Comparison of ENCODE assay signal across 12 cellular contexts in the genomic region with DNA sequence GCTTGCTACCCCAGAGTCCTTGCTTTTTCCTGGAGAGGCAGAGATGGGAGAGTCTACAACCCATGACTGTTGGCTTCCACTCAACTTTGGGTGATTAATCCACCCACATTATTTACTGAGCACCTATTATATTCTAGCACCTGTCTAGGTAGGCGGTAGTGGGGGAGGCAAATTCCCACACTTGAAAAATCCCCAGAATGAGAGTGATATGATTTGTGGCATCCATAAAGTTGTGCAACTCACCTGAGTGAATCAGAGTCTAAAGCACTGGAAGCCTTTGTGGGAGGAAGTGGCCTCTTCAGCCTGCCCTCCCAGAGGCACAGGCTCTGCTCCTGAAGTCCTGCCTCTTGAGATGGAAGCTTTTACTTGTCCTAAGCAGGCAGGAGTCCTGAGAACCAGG. TPM values are rescaled to one million over a fixed set of nuclear protein-coding genes. Genes with fewer than 3 reads are reported as not detected.
DNase-seq lines count a peak whose midpoint lies in the region; ATAC-seq, FAIRE-seq and TF ChIP-seq lines count a peak whose summit lies in the region.
"Had no signal": no experiment of that assay in that cellular context is flagged by ENCODE, and none has a peak within 500 bp of the region (broad histone marks: within the 10 kb centered on the region; RNA-seq: fewer than 3 reads in every experiment).

No MANE protein-coding gene starts in this region.

- H3K4me3 ChIP-seq in RWPE2 (ENCODE audit: severe bottlenecking) (no peak overlapping the region), keratinocyte (ENCODE audit: control insufficient read depth in 2 of 3, extremely low read depth in 1 of 3, insufficient read depth in 2 of 3, low read depth in 1 of 3, low read length in 3 of 3) (no peak overlapping the region)

- DNase-seq in stimulated activated CD4-positive, alpha-beta T cell treated with anti-CD3 and anti-CD28 coated beads, Interleukin-2, amount 100 ng/mL, for 4 hours (ENCODE audit: low read depth): peak; percentile 17
- no peak for DNase-seq in stimulated activated CD4-positive, alpha-beta T cell treated with anti-CD3 and anti-CD28 coated beads, Interleukin-4, amount 100 ng/mL, for 1 hour
- no peak for DNase-seq in RWPE2 (ENCODE audit: low spot score)
- peak; percentile 80 for DNase-seq in keratinocyte (ENCODE audit: low read depth, low spot score)
- DNase-seq in urothelium cell line (ENCODE audit: low spot score): peak; percentile 74
- no peak for DNase-seq in AG08396 (ENCODE audit: low spot score)
- DNase-seq in frontal cortex (ENCODE audit: low spot score in 2 of 2): no peak
- no peak for DNase-seq in activated gamma-delta T cell (lab: John Stamatoyannopoulos, UW)
- DNase-seq: GOT3, naive B cell, NCI-H526, SK-N-SH had no signal

- H3K27me3 ChIP-seq in RWPE2 (ENCODE audit: insufficient read depth, poor library complexity, severe bottlenecking) (no peaks in the 10 kb centered on the region), keratinocyte (ENCODE audit: control insufficient read depth, extremely low read depth, insufficient read depth, low read length) (no peaks in the 10 kb centered on the region)

- peak overlapping the region; percentile 31 for H3K4me2 ChIP-seq in keratinocyte (ENCODE audit: control insufficient read depth, extremely low read depth, insufficient read depth, low read depth, low read length)
- H3K4me2 ChIP-seq: SK-N-SH had no signal

- FAIRE-seq in keratinocyte (lab: Jason Lieb, UNC): peak; percentile 92
- peak; percentile 87 for FAIRE-seq in urothelium cell line (lab: Jason Lieb, UNC)
- no peak for FAIRE-seq in frontal cortex (lab: Jason Lieb, UNC)

- H3K79me2 ChIP-seq in keratinocyte (ENCODE audit: control insufficient read depth, insufficient read depth, low read length): no peaks in the 10 kb centered on the region

- H3K36me3 ChIP-seq in RWPE2 (ENCODE audit: low read depth): no peaks in the 10 kb centered on the region
- no peaks in the 10 kb centered on the region for H3K36me3 ChIP-seq in keratinocyte (ENCODE audit: control insufficient read depth in 2 of 2, extremely low read depth in 1 of 2, insufficient read depth in 2 of 2, low read length in 2 of 2)

- TF ChIP-seq CTCF in RWPE2 (IDR thresholded peaks at IDR 0.05; ENCODE audit: poor library complexity, severe bottlenecking): no peak
- no peak for TF ChIP-seq CTCF in keratinocyte (optimal IDR thresholded peaks at IDR 0.05 in 1 of 3, IDR thresholded peaks at IDR 0.05 in 1 of 3, conservative IDR thresholded peaks at IDR 0.05 in 1 of 3; ENCODE audit: extremely low read depth in 1 of 3, insufficient read depth in 2 of 3, low read length in 3 of 3)

- H4K20me1 ChIP-seq in keratinocyte (ENCODE audit: control insufficient read depth, extremely low read depth, insufficient read depth, low read length): no peaks in the 10 kb centered on the region

- ATAC-seq in RWPE2 (ENCODE audit: low read depth): peak; percentile 89

- dilution Hi-C loops in keratinocyte (cut with MboI; ENCODE audit: extremely low pct_ligation_motif_present, low sequenced_read_pairs): no loop called here

- H3K9ac ChIP-seq in keratinocyte (ENCODE audit: control insufficient read depth, extremely low read depth, insufficient read depth, low read length): no peak overlapping the region
- H3K9ac ChIP-seq: SK-N-SH had no signal

- peaks cover 2% of the 10 kb centered on the region for H3K9me1 ChIP-seq in keratinocyte (ENCODE audit: control insufficient read depth, extremely low read depth, insufficient read depth, low read length)

- no peaks in the 10 kb centered on the region for H3K9me3 ChIP-seq in RWPE2 (ENCODE audit: severe bottlenecking)
- H3K9me3 ChIP-seq in keratinocyte (ENCODE audit: control insufficient read depth, low read depth, low read length): no peaks in the 10 kb centered on the region
- H3K9me3 ChIP-seq: SK-N-SH had no signal

- no peak overlapping the region for H2AFZ ChIP-seq in keratinocyte (ENCODE audit: control insufficient read depth, low read length)

- H3K4me1 ChIP-seq in RWPE2 (ENCODE audit: insufficient read depth, poor library complexity, severe bottlenecking): peaks cover 18% of the 10 kb centered on the region
- H3K4me1 ChIP-seq in keratinocyte (ENCODE audit: control insufficient read depth, extremely low read depth, insufficient read depth, low read length): peaks cover 19% of the 10 kb centered on the region

- H3K27ac ChIP-seq in RWPE2 (ENCODE audit: poor library complexity, severe bottlenecking): peak overlapping the region; percentile 84
- peak overlapping the region; percentile 65 for H3K27ac ChIP-seq in keratinocyte (ENCODE audit: control insufficient read depth, insufficient read depth, low read length)

RNA-seq across cellular contexts. Expression of a gene that starts 40.4 kb away (rescaled TPM):
- 644 to 1,021 TPM (median 775 TPM) in 3 replicates for polyA plus RNA-seq in keratinocyte
- 155 TPM for polyA plus RNA-seq in keratinocyte (2011; ENCODE audit: low read depth)
- 508 and 639 TPM in 2 replicates for polyA plus RNA-seq in keratinocyte (2011; cell fraction: cytosol; rRNA removed)
- polyA plus RNA-seq in keratinocyte (2011; cell fraction: nucleus; rRNA removed): 1,414 and 1,476 TPM in 2 replicates
- polyA plus RNA-seq in keratinocyte (2012; ENCODE audit: low replicate concordance): 337 and 485 TPM in 2 replicates
- 3,062 to 5,232 TPM (median 3,853 TPM) in 3 replicates for polyA minus RNA-seq in keratinocyte
- polyA minus RNA-seq in keratinocyte (2011; cell fraction: cytosol; rRNA and poly(A)+ RNA removed): 705 TPM
- 1,878 and 2,895 TPM in 2 replicates for polyA minus RNA-seq in keratinocyte (2011; cell fraction: nucleus; rRNA and poly(A)+ RNA removed)
- 962 TPM for total RNA-seq in frontal cortex

Comparison
In these comparisons a context has a peak if more than half of its experiments do, and no peak if none do; other contexts are left out.
1. DNase-seq: peak in stimulated activated CD4-positive, alpha-beta T cell treated with anti-CD3 and anti-CD28 coated beads, Interleukin-2, amount 100 ng/mL, for 4 hours (single experiment), keratinocyte (single experiment) and urothelium cell line (single experiment); none in stimulated activated CD4-positive, alpha-beta T cell treated with anti-CD3 and anti-CD28 coated beads, Interleukin-4, amount 100 ng/mL, for 1 hour (single experiment), RWPE2 (single experiment), AG08396 (single experiment), frontal cortex (0 of 2) and activated gamma-delta T cell (single experiment).